Comparison of ENCODE assay signal across 1 cellular context in genomic region chr14:61338457-61338856, GRCh38.
TF ChIP-seq lines count a peak whose summit lies in the region.

No MANE protein-coding gene starts in this region.

TF ChIP-seq in endothelial cell of umbilical vein, 7 proteins besides CTCF, POLR2A, EP300 and RAD21:
- TF ChIP-seq EZH2 (IDR thresholded peaks at IDR 0.05; ENCODE audit: borderline replicate concordance, low read depth, low read length, severe bottlenecking) (no peak), MAX (IDR thresholded peaks at IDR 0.05; ENCODE audit: insufficient read depth, insufficient read length) (no peak), POLR2AphosphoS5 (IDR thresholded peaks at IDR 0.05; ENCODE audit: insufficient read depth, low read depth, low read length) (no peak), GATA2 (IDR thresholded peaks at IDR 0.05; ENCODE audit: insufficient read depth, insufficient read length, low read depth, low read length) (no peak), FOS (IDR thresholded peaks at IDR 0.05; ENCODE audit: borderline replicate concordance, insufficient read depth, low read length) (no peak), JUN (IDR thresholded peaks at IDR 0.05; ENCODE audit: borderline replicate concordance, insufficient read depth, insufficient read length, low read depth) (no peak), MYC (IDR thresholded peaks at IDR 0.05; ENCODE audit: low read depth, low read length) (no peak)
